In the genomic region with DNA sequence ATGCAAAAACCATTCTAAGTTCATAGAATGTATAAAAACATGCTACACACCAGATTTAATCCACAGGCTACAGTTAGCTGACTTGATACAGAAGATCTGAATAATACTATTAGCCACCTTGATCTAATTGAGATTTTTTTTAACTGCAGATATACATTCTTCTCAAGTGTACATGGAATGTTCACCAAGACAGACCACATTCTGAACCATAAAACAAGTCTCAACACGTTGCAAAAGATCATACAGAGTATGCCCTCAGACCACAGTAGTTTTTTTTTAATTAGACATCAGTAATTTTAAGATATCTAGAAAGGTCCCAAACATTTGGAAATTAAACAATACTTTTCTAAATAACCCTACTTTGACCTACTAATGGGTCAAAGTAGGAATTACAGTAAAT, we compare ENCODE assay signal across 22 cellular contexts.
DNase-seq lines count a peak whose midpoint lies in the region; ATAC-seq and TF ChIP-seq lines count a peak whose summit lies in the region.
"Had no signal": no experiment of that assay in that cellular context is flagged by ENCODE, and none has a peak within 500 bp of the region (broad histone marks: within the 10 kb centered on the region; RNA-seq: fewer than 3 reads in every experiment).

No MANE protein-coding gene starts in this region.

- TF ChIP-seq CTCF in RWPE2 (IDR thresholded peaks at IDR 0.05; ENCODE audit: poor library complexity, severe bottlenecking) (no peak), epithelial cell of esophagus (IDR thresholded peaks at IDR 0.05; ENCODE audit: insufficient read depth, low read depth, low read length, missing control alignments) (no peak)

- H3K4me3 ChIP-seq in RWPE2 (ENCODE audit: severe bottlenecking) (no peak overlapping the region), epithelial cell of esophagus (ENCODE audit: low read length) (no peak overlapping the region)
- H3K4me3 ChIP-seq: A549, BLaER1, SK-N-MC had no signal

- H3K36me3 ChIP-seq in RWPE2 (ENCODE audit: low read depth), result no peaks in the 10 kb centered on the region
- H3K36me3 ChIP-seq: BLaER1 had no signal

- peaks cover 20% of the 10 kb centered on the region for H3K4me1 ChIP-seq in RWPE2 (ENCODE audit: insufficient read depth, poor library complexity, severe bottlenecking)
- H3K4me1 ChIP-seq: A549, BLaER1 had no signal

- no peaks in the 10 kb centered on the region for H3K27me3 ChIP-seq in RWPE2 (ENCODE audit: insufficient read depth, poor library complexity, severe bottlenecking)
- H3K27me3 ChIP-seq: BLaER1 had no signal

- ATAC-seq in RWPE2 (ENCODE audit: low read depth) (peak; percentile 89), GM19463 (IDR thresholded peaks at IDR 0.05; ENCODE audit: unreplicated experiment) (no peak)
- ATAC-seq: A549, Panc1 had no signal

- DNase-seq in NCI-H526 (lab: John Stamatoyannopoulos, UW), result peak; percentile 13 to 26
- no peak for DNase-seq in NCI-H526 treated with DMSO at 0.1 percent for 48 hours (lab: John Stamatoyannopoulos, UW)
- DNase-seq in RWPE2 (ENCODE audit: low spot score), result no peak
- peak; percentile 74 for DNase-seq in epithelial cell of esophagus (ENCODE audit: low read depth)
- no peak for DNase-seq in AG20443 (ENCODE audit: low spot score)
- no peak for DNase-seq in NCI-H1092 (lab: John Stamatoyannopoulos, UW)
- DNase-seq: Calu3; CD4-positive, alpha-beta memory T cell; DMS79; H7; HFFc6; KG1; NCI-H146; NCI-H2029 treated with DMSO at 0.1 percent for 48 hours; NCI-H2227 treated with DMSO at 0.1 percent for 48 hours; NCI-H510A treated with DMSO at 0.1 percent for 48 hours; Right ventricle myocardium superior had no signal

- peak overlapping the region; percentile 16 for H3K27ac ChIP-seq in RWPE2 (ENCODE audit: poor library complexity, severe bottlenecking)
- H3K27ac ChIP-seq: A549, BLaER1, SK-N-MC had no signal

- peaks cover 4% of the 10 kb centered on the region for H3K9me3 ChIP-seq in RWPE2 (ENCODE audit: severe bottlenecking)
- H3K9me3 ChIP-seq: A549 had no signal

Comparison
In these comparisons a context has a peak if more than half of its experiments do, and no peak if none do; other contexts are left out.
1. DNase-seq: peak in NCI-H526 (2 of 2) and epithelial cell of esophagus (single experiment); none in NCI-H526 treated with DMSO at 0.1 percent for 48 hours (single experiment), RWPE2 (single experiment), AG20443 (single experiment) and NCI-H1092 (single experiment).